In genomic region chr14:94043756-94044475, GRCh38 we compare ENCODE assay signal across 1 cellular context.
A peak's percentile ranks its signal among the peaks of the same experiment; 100 is the strongest.
TF ChIP-seq lines count a peak whose summit lies in the region.

No MANE protein-coding gene starts in this region.

TF ChIP-seq in K562, 482 proteins besides CTCF, POLR2A, EP300 and RAD21:
- no peak for TF ChIP-seq TRIM24 (IDR thresholded peaks at IDR 0.05)
- TF ChIP-seq POLR2G (IDR thresholded peaks at IDR 0.05; ENCODE audit: low read depth, low read length) = peak; percentile 32; the same call in 1 of the 2 replicates
